ENCODE assay signal across 12 cellular contexts in the genomic region with DNA sequence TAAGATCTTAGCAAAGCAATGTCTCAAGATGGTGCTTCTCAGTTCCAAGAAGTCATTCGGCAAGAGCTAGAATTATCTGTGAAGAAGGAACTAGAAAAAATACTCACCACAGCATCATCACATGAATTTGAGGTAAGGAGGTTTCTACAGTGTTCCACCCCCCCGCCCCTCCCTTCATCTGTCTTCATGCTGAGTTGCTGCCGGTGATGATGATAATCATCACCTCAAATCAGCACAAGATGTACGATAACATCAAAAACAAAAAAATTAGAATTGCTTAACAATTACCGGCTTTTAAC. TPM values are rescaled to one million over a fixed set of nuclear protein-coding genes. Genes with fewer than 3 reads are reported as not detected.
DNase-seq lines count a peak whose midpoint lies in the region; ATAC-seq lines count a peak whose summit lies in the region.
"Had no signal": no experiment of that assay in that cellular context is flagged by ENCODE, and none has a peak within 500 bp of the region (broad histone marks: within the 10 kb centered on the region; RNA-seq: fewer than 3 reads in every experiment).

No MANE protein-coding gene starts in this region.

- DNase-seq in Jurkat, Clone E6-1 (ENCODE audit: low read depth, low spot score), result peak; percentile 92
- peak; percentile 38 to 58 for DNase-seq in activated CD4-positive, alpha-beta T cell treated with anti-CD3 and anti-CD28 coated beads for 4 hours
- DNase-seq in central memory CD4-positive, alpha-beta T cell, result peak; percentile 79
- DNase-seq in stimulated activated CD4-positive, alpha-beta T cell treated with anti-CD3 and anti-CD28 coated beads, Interleukin-4, amount 100 ng/mL, for 1 hour, result peak; percentile 33
- DNase-seq in NCI-H82 (lab: John Stamatoyannopoulos, UW), result no peak
- DNase-seq: DMS79, HCEC 1CT, NCI-H2029 treated with DMSO at 0.1 percent for 48 hours had no signal

- ATAC-seq in HG03354 (IDR thresholded peaks at IDR 0.05; ENCODE audit: poor library complexity, severe bottlenecking, unreplicated experiment), result no peak
- no peak for ATAC-seq in GM19324 (IDR thresholded peaks at IDR 0.05; ENCODE audit: low FRiP score, unreplicated experiment)
- no peak for ATAC-seq in HG02840 (IDR thresholded peaks at IDR 0.05; ENCODE audit: low FRiP score, unreplicated experiment)
- ATAC-seq: stimulated activated memory B cell treated with anti-CD40 and anti-IgM and Interleukin-4, amounts not matched to agents 10 μg/mL and 1 μg/mL and 100 μg/mL, for 72 hours had no signal

- H3K4me3 ChIP-seq in Jurkat, Clone E6-1 (ENCODE audit: low read length), result peak overlapping the region; percentile 34

RNA-seq across cellular contexts. Expression of gene UGP2, which starts 14.6 kb away (rescaled TPM):
- 47.4 TPM for polyA plus RNA-seq in Jurkat, Clone E6-1 (2012; ENCODE audit: insufficient read depth, insufficient read length)
